4 cellular contexts compared by ENCODE assay signal in genomic region chr16:18346993-18347392, GRCh38. TPM values are rescaled to one million over a fixed set of nuclear protein-coding genes. Genes with fewer than 3 reads are reported as not detected.
"Had no signal": no experiment of that assay in that cellular context is flagged by ENCODE, and none has a peak within 500 bp of the region (broad histone marks: within the 10 kb centered on the region; RNA-seq: fewer than 3 reads in every experiment).

No MANE protein-coding gene starts in this region.

RNA-seq across cellular contexts. Expression of gene NPIPA8, which starts 10.5 kb away (rescaled TPM):
- total RNA-seq: activated T-cell treated with anti-CD3 and anti-CD28 coated beads, Interleukin-2, amount 50 U/mL, for 72 hours; ascending aorta; bronchial epithelial cell; cardiac muscle cell had no signal
- polyA plus RNA-seq: cardiac muscle cell had no signal
